Comparison of ENCODE assay signal across 34 cellular contexts in genomic region chr9:104099630-104100029, GRCh38. TPM values are rescaled to one million over a fixed set of nuclear protein-coding genes. Genes with fewer than 3 reads are reported as not detected.
DNase-seq lines count a peak whose midpoint lies in the region; ATAC-seq, FAIRE-seq and TF ChIP-seq lines count a peak whose summit lies in the region.
"Had no signal": no experiment of that assay in that cellular context is flagged by ENCODE, and none has a peak within 500 bp of the region (broad histone marks: within the 10 kb centered on the region; RNA-seq: fewer than 3 reads in every experiment).

No MANE protein-coding gene starts in this region.

- H2AFZ ChIP-seq in Loucy (ENCODE audit: low read length) (no peak overlapping the region), K562 (ENCODE audit: low read depth, low read length) (no peak overlapping the region)

- peak; percentile 38 for FAIRE-seq in RCC 7860 (lab: Jason Lieb, UNC)
- FAIRE-seq in K562 (lab: Jason Lieb, UNC), result no peak
- FAIRE-seq in pancreas (lab: Jason Lieb, UNC), result peak; percentile 70
- FAIRE-seq: A204.1, D721Med had no signal

- H3K4me3 ChIP-seq in Loucy (ENCODE audit: low read length, poor library complexity, severe bottlenecking) (no peak overlapping the region), K562 (no peak overlapping the region), pancreas (no peak overlapping the region), colonic mucosa (no peak overlapping the region), gastrocnemius medialis (no peak overlapping the region)
- H3K4me3 ChIP-seq: A549; BLaER1; BLaER1 treated with 17β-estradiol and CSF1 and Interleukin-3, amounts not matched to agents 10 nM and 100 nM had no signal

- H3K9me1 ChIP-seq in K562 (ENCODE audit: control insufficient read depth, insufficient read depth, low read length), result no peaks in the 10 kb centered on the region

- H3F3A ChIP-seq in Loucy (ENCODE audit: low read depth), result no peaks in the 10 kb centered on the region

- in situ Hi-C loops in K562 (cut with MboI) (no loop called here), ACHN (cut with HindIII; ENCODE audit: low pct_ligation_motif_present, low pct_unique_long_range_greater_than_20kb, low sequenced_read_pairs) (no loop called here), gastrocnemius medialis (cut with MboI; ENCODE audit: low sequenced_read_pairs in 4 of 4) (no loop called here)

- TF ChIP-seq POLR2A in K562 (conservative IDR thresholded peaks at IDR 0.05) (no peak), gastrocnemius medialis (IDR thresholded peaks at IDR 0.05) (no peak)

- TF ChIP-seq EP300 in K562 (IDR thresholded peaks at IDR 0.05; ENCODE audit: low read length), result no peak

- no peaks in the 10 kb centered on the region for H3K9me2 ChIP-seq in Loucy (replicated peaks; ENCODE audit: low read depth, low read length)

- no peak for TF ChIP-seq CTCF in Loucy (conservative IDR thresholded peaks at IDR 0.05; ENCODE audit: low read length)
- TF ChIP-seq CTCF in K562 (IDR thresholded peaks at IDR 0.05 in 2 of 3, conservative IDR thresholded peaks at IDR 0.05 in 1 of 3; ENCODE audit: insufficient read depth in 2 of 3, low read depth in 1 of 3, low read length in 3 of 3), result no peak
- TF ChIP-seq CTCF in pancreas (IDR thresholded peaks at IDR 0.05), result no peak
- TF ChIP-seq CTCF in colonic mucosa (IDR thresholded peaks at IDR 0.05), result no peak
- TF ChIP-seq CTCF in gastrocnemius medialis (IDR thresholded peaks at IDR 0.05 in 4 of 5, conservative IDR thresholded peaks at IDR 0.05 in 1 of 5), result no peak

- H3K9me3 ChIP-seq in Loucy (ENCODE audit: insufficient read depth, low read depth, low read length) (no peaks in the 10 kb centered on the region), K562 (replicated peaks; ENCODE audit: control insufficient read depth, insufficient read depth, low read depth, low read length) (no peaks in the 10 kb centered on the region), pancreas (no peaks in the 10 kb centered on the region), colonic mucosa (no peaks in the 10 kb centered on the region), gastrocnemius medialis (no peaks in the 10 kb centered on the region)
- H3K9me3 ChIP-seq: A549; BE2C; BLaER1; BLaER1 treated with 17β-estradiol and CSF1 and Interleukin-3, amounts not matched to agents 10 nM and 100 nM; Caco-2 had no signal

- H3K27ac ChIP-seq in K562 (ENCODE audit: extremely low read depth, low read depth, low read length) (no peak overlapping the region), pancreas (no peak overlapping the region), colonic mucosa (no peak overlapping the region), gastrocnemius medialis (no peak overlapping the region)
- H3K27ac ChIP-seq: 22Rv1; A549; BLaER1; BLaER1 treated with 17β-estradiol and CSF1 and Interleukin-3, amounts not matched to agents 10 nM and 100 nM; C4-2B had no signal

- CTCF ChIA-PET in K562 (lab: Yijun Ruan, JAX; ENCODE audit: low intra/inter-chr PET ratio), result no interaction called here

- H3K4me1 ChIP-seq in Loucy (ENCODE audit: insufficient read depth, low read length, poor library complexity, severe bottlenecking), result peaks cover 35% of the 10 kb centered on the region
- H3K4me1 ChIP-seq in K562 (replicated peaks in 1 of 2; ENCODE audit: control insufficient read depth in 2 of 2, insufficient read depth in 2 of 2, low read length in 2 of 2), result no peaks in the 10 kb centered on the region; a peak in 1 of 5 replicates
- peaks cover 0 to 4% (median 3%) of the 10 kb centered on the region in 3 donors for H3K4me1 ChIP-seq in pancreas
- peaks cover 8% of the 10 kb centered on the region for H3K4me1 ChIP-seq in colonic mucosa
- H3K4me1 ChIP-seq in gastrocnemius medialis, result peaks cover 9 to 13% of the 10 kb centered on the region in 2 donors
- H3K4me1 ChIP-seq: BE2C had no signal

- POLR2A ChIA-PET in K562 (lab: Yijun Ruan, JAX), result no interaction called here

- no peak for TF ChIP-seq RAD21 in K562 (CRISPR knock-in tag; conservative IDR thresholded peaks at IDR 0.05 in 1 of 2, IDR thresholded peaks at IDR 0.05 in 1 of 2)

- intact Hi-C loops in K562 (cut with micrococcal nuclease) (loop anchor here (10.0 kb wide), 1 partner anchor 895 kb away; no protein-coding TSS in a partner anchor), pancreas (cut with DNase I) (no loop called here), colonic mucosa (cut with DNase I) (no loop called here), gastrocnemius medialis (cut with DNase I; ENCODE audit: low total_unique reads) (no loop called here)

- H3K9ac ChIP-seq in Loucy (ENCODE audit: low read depth, low read length, poor library complexity, severe bottlenecking) (no peak overlapping the region), K562 (ENCODE audit: insufficient read depth in 1 of 2, low read depth in 2 of 2, low read length in 2 of 2) (no peak overlapping the region), colonic mucosa (ENCODE audit: low read depth in 2 of 2, low read length in 2 of 2) (no peak overlapping the region)
- H3K9ac ChIP-seq: BLaER1; BLaER1 treated with 17β-estradiol and CSF1 and Interleukin-3, amounts not matched to agents 10 nM and 100 nM had no signal

- 94% methylated on average over 1 of the region's 1 CpG for WGBS in K562 (ENCODE audit: insufficient coverage, low coverage, missing lambda C conversion rate)
- 77 to 88% methylated on average over 1 of the region's 1 CpG for WGBS in pancreas, 2 donors

- peaks cover 54% of the 10 kb centered on the region for H3K79me2 ChIP-seq in Loucy (ENCODE audit: insufficient read depth, low read length)
- peaks cover 32% of the 10 kb centered on the region for H3K79me2 ChIP-seq in K562 (ENCODE audit: control insufficient read depth, insufficient read depth, low read length)

- no TSS peak for BruUV-seq in K562 (replicated peaks; lab: Mats Ljungman, UMichigan)

- ATAC-seq in K562 (no peak), pancreas (no peak), gastrocnemius medialis (no peak)
- ATAC-seq: A549; CD8-positive, alpha-beta T cell had no signal

- H4K20me1 ChIP-seq in Loucy (ENCODE audit: insufficient read depth, low read length, poor library complexity, severe bottlenecking) (peaks cover 30% of the 10 kb centered on the region), K562 (replicated peaks; ENCODE audit: control insufficient read depth, insufficient read depth, low read length) (no peaks in the 10 kb centered on the region)
- H4K20me1 ChIP-seq: BLaER1 had no signal

- H3K4me2 ChIP-seq in Loucy (ENCODE audit: low read depth, low read length, poor library complexity, severe bottlenecking), result peak overlapping the region; percentile 81
- no peak overlapping the region for H3K4me2 ChIP-seq in K562 (ENCODE audit: insufficient read depth, low read length)
- H3K4me2 ChIP-seq: A549; BLaER1; BLaER1 treated with 17β-estradiol and CSF1 and Interleukin-3, amounts not matched to agents 10 nM and 100 nM had no signal

- H3K36me3 ChIP-seq in Loucy (ENCODE audit: insufficient read depth, low read length), result peaks cover 50% of the 10 kb centered on the region
- H3K36me3 ChIP-seq in K562 (ENCODE audit: control insufficient read depth, insufficient read depth, low read length), result peaks cover 67% of the 10 kb centered on the region
- H3K36me3 ChIP-seq in pancreas, result peaks cover 0 to 8% (median 0%) of the 10 kb centered on the region in 3 donors
- no peaks in the 10 kb centered on the region for H3K36me3 ChIP-seq in colonic mucosa
- H3K36me3 ChIP-seq in gastrocnemius medialis, result peaks cover 0 to 18% of the 10 kb centered on the region in 2 donors

- H3K27me3 ChIP-seq in Loucy (ENCODE audit: insufficient read depth, low read length, poor library complexity, severe bottlenecking) (no peaks in the 10 kb centered on the region), K562 (ENCODE audit: control insufficient read depth in 2 of 2, insufficient read depth in 2 of 2, low read length in 2 of 2) (no peaks in the 10 kb centered on the region), pancreas (no peaks in the 10 kb centered on the region), colonic mucosa (no peaks in the 10 kb centered on the region), gastrocnemius medialis (no peaks in the 10 kb centered on the region)
- H3K27me3 ChIP-seq: BE2C; BLaER1; BLaER1 treated with 17β-estradiol and CSF1 and Interleukin-3, amounts not matched to agents 10 nM and 100 nM had no signal

- DNase-seq in RCC 7860 (ENCODE audit: low spot score) (no peak), K562 (ENCODE audit: extremely low read depth in 1 of 4, low spot score in 3 of 4) (no peak), pancreas (no peak), NCI-H1417 treated with DMSO at 0.1 percent for 48 hours (lab: John Stamatoyannopoulos, UW) (no peak), ACHN (no peak), colonic mucosa (no peak), gastrocnemius medialis (no peak)
- DNase-seq: 8988T; AML-193; BE2C; C1 segment of cervical spinal cord; Caco-2; Calu3; CD4-positive, alpha-beta memory T cell; CD4-positive, alpha-beta T cell; CD4-positive, CD25-positive, alpha-beta regulatory T cell; CD8-positive, alpha-beta memory T cell; CD8-positive, alpha-beta T cell; COR-L47; DMS 273 treated with DMSO at 0.1 percent for 48 hours; DMS153; DMS53; DMS79; DMS79 treated with DMSO at 0.1 percent for 48 hours; DND-41; EL had no signal

TF ChIP-seq in K562, 482 proteins besides CTCF, POLR2A, EP300 and RAD21 (continues in another document):
- peak; percentile 89 for TF ChIP-seq NFIC (IDR thresholded peaks at IDR 0.05)
- peak; percentile 63 for TF ChIP-seq NFIX (CRISPR knock-in tag; IDR thresholded peaks at IDR 0.05; ENCODE audit: low read depth)
- TF ChIP-seq GABPA (tag; conservative IDR thresholded peaks at IDR 0.05; ENCODE audit: low read depth), result no peak

RNA-seq across cellular contexts. Expression of gene SMC2, which starts 5.5 kb away (rescaled TPM):
- 3.6 and 19.1 TPM in 2 replicates for total RNA-seq in K562 (2011; cell fraction: chromatin; rRNA removed; ENCODE audit: low replicate concordance)
- total RNA-seq in K562 (2011; cell fraction: nucleolus; rRNA removed), result 3.2 and 4.2 TPM in 2 replicates
- 6.4 and 10.2 TPM in 2 replicates for total RNA-seq in K562 (2011; cell fraction: nucleoplasm; rRNA removed)
- total RNA-seq in K562 (2014; rRNA removed) (24.4 and 25.6 TPM in 2 replicates), K562 (2014; rRNA removed; fragmentation: Illumina TruSeq; extraction: Trizol) (45.1 and 52.4 TPM in 2 replicates), K562 (2015; rRNA removed; fragmentation: Illumina TruSeq; extraction: Trizol) (37.0 and 40.1 TPM in 2 replicates), K562 (2021) (31.5 and 32.8 TPM in 2 replicates), pancreas (1 to 10 TPM; 1.5 to 4.4 (median 3.1) TPM), colonic mucosa (10 to 100 TPM; 14.4 to 37.2 TPM), gastrocnemius medialis (1 to 10 TPM; 2.5 to 6.2 (median 4.6) TPM)
- polyA plus RNA-seq in K562 (2011; rRNA removed) (18.9 and 29.0 TPM in 2 replicates), K562 (2014; fragmentation: Illumina TruSeq; extraction: Trizol) (27.2 and 32.9 TPM in 2 replicates), K562 (2014; fragmentation: Nextera tagmentation; extraction: Ambion mirVana) (10 to 100 TPM; 34.3 to 54.0 TPM), K562 (2014; rRNA removed) (18.0 and 18.1 TPM in 2 replicates), pancreas (1 to 10 TPM in 1 of 2 donors, under 1 TPM in 1; 0.68 to 1.7 TPM)
- polyA plus RNA-seq in K562 (2011; cell fraction: cytosol; rRNA removed), result 4.1 and 8.8 TPM in 2 replicates
- polyA plus RNA-seq in K562 (2011; cell fraction: nucleus; rRNA removed), result 5.7 and 7.2 TPM in 2 replicates
- polyA plus RNA-seq in K562 (2012), result 23.0 and 23.4 TPM in 2 replicates
- polyA minus RNA-seq in K562 (2011; rRNA and poly(A)+ RNA removed), result 57.7 and 58.4 TPM in 2 replicates
- 13.0 and 18.9 TPM in 2 replicates for polyA minus RNA-seq in K562 (2011; cell fraction: cytosol; rRNA and poly(A)+ RNA removed)
- 7.8 and 14.7 TPM in 2 replicates for polyA minus RNA-seq in K562 (2011; cell fraction: nucleus; rRNA and poly(A)+ RNA removed)
